ENCODE assay signal across 8 cellular contexts in genomic region chrX:108091878-108092291, GRCh38. TPM values are rescaled to one million over a fixed set of nuclear protein-coding genes. Genes with fewer than 3 reads are reported as not detected.
A peak's percentile ranks its signal among the peaks of the same experiment; 100 is the strongest.
DNase-seq lines count a peak whose midpoint lies in the region; ATAC-seq, FAIRE-seq and TF ChIP-seq lines count a peak whose summit lies in the region.

No MANE protein-coding gene starts in this region.

- TF ChIP-seq CTCF in endothelial cell of umbilical vein (IDR thresholded peaks at IDR 0.05; ENCODE audit: extremely low read depth in 1 of 2, insufficient read depth in 1 of 2, low read depth in 1 of 2, low read length in 2 of 2) (no peak), neural progenitor cell (IDR thresholded peaks at IDR 0.05) (no peak), mesothelial cell of epicardium (IDR thresholded peaks at IDR 0.05; ENCODE audit: unreplicated experiment) (no peak)

- dilution Hi-C loops in endothelial cell of umbilical vein (cut with MboI; ENCODE audit: extremely low pct_ligation_motif_present, low sequenced_read_pairs): no loop called here

- TSS peak; percentile 44 for BruUV-seq in endothelial cell of umbilical vein (replicated peaks; lab: Mats Ljungman, UMichigan)

- H3K4me1 Mint-ChIP-seq in neural progenitor cell (peaks cover 14% of the 10 kb centered on the region), mesothelial cell of epicardium (peaks cover 14% of the 10 kb centered on the region)

- no peaks in the 10 kb centered on the region for H3K36me3 ChIP-seq in endothelial cell of umbilical vein (ENCODE audit: control insufficient read depth in 2 of 2, extremely low read depth in 1 of 2, insufficient read depth in 2 of 2, low read length in 2 of 2)
- no peaks in the 10 kb centered on the region for H3K36me3 ChIP-seq in neural progenitor cell

- H4K20me1 ChIP-seq in endothelial cell of umbilical vein (replicated peaks; ENCODE audit: control insufficient read depth, extremely low read depth, insufficient read depth, low read length) (no peaks in the 10 kb centered on the region), neural progenitor cell (ENCODE audit: low read depth) (peaks cover 4% of the 10 kb centered on the region)

- H3K9me3 ChIP-seq in endothelial cell of umbilical vein (replicated peaks; ENCODE audit: control insufficient read depth, insufficient read depth, low read length) (no peaks in the 10 kb centered on the region), neural progenitor cell (ENCODE audit: low read depth) (no peaks in the 10 kb centered on the region)

- no peak overlapping the region for H3K27ac Mint-ChIP-seq in neural progenitor cell
- H3K27ac Mint-ChIP-seq in mesothelial cell of epicardium: no peak overlapping the region

- ATAC-seq in HG02623 (IDR thresholded peaks at IDR 0.05; ENCODE audit: unreplicated experiment): peak; percentile 29

- H3F3A ChIP-seq in neural progenitor cell (ENCODE audit: low read depth): no peaks in the 10 kb centered on the region

- intact Hi-C loops in endothelial cell of umbilical vein (cut with micrococcal nuclease): loop anchor here (1.0 kb wide), 3 partner anchors 39 to 70 kb away; no protein-coding TSS in a partner anchor

- H3K79me2 ChIP-seq in endothelial cell of umbilical vein (ENCODE audit: control insufficient read depth, insufficient read depth, low read length) (peaks cover 69% of the 10 kb centered on the region), neural progenitor cell (ENCODE audit: low read depth) (peaks cover 23% of the 10 kb centered on the region)

- H2AFZ ChIP-seq in endothelial cell of umbilical vein (ENCODE audit: low read depth, low read length) (peak overlapping the region; percentile 55), neural progenitor cell (replicated peaks) (peak overlapping the region; percentile 85)

- H3K4me3 ChIP-seq in endothelial cell of umbilical vein (replicated peaks in 1 of 3; ENCODE audit: insufficient read depth in 1 of 3, low read depth in 1 of 3, low read length in 3 of 3) (peak overlapping the region; percentile 65 to 82 (median 68)), neural progenitor cell (peak overlapping the region; percentile 88)

- peak overlapping the region; percentile 78 for H3K4me2 ChIP-seq in endothelial cell of umbilical vein (ENCODE audit: insufficient read depth, low read length)
- H3K4me2 ChIP-seq in neural progenitor cell: peak overlapping the region; percentile 72

- H3K4me1 ChIP-seq in endothelial cell of umbilical vein (ENCODE audit: control insufficient read depth, extremely low read depth, insufficient read depth, low read length) (peaks cover 18% of the 10 kb centered on the region), neural progenitor cell (peaks cover 6% of the 10 kb centered on the region)

- POLR2A ChIA-PET in endothelial cell of umbilical vein (lab: Charles Lee): interaction anchor here (1.8 kb wide), 1 partner anchor 40 kb away, joined by 17 read pairs; no protein-coding TSS in a partner anchor

- H3K9me1 ChIP-seq in endothelial cell of umbilical vein (replicated peaks; ENCODE audit: control insufficient read depth, extremely low read depth, insufficient read depth, low read length): no peaks in the 10 kb centered on the region

- H3K4me3 Mint-ChIP-seq in neural progenitor cell (no peak overlapping the region), mesothelial cell of epicardium (no peak overlapping the region)

- CTCF ChIA-PET in endothelial cell of umbilical vein (lab: Charles Lee): interaction anchor here (1.0 to 5.7 kb wide), 4 partner anchors 28 to 47 kb away, joined by 3 to 38 read pairs (median 6); no protein-coding TSS in a partner anchor

- H3K27me3 Mint-ChIP-seq in neural progenitor cell (ENCODE audit: insufficient read depth, low read depth) (no peaks in the 10 kb centered on the region), mesothelial cell of epicardium (ENCODE audit: low read depth) (no peaks in the 10 kb centered on the region)

- peak overlapping the region; percentile 98 for H3K27ac ChIP-seq in endothelial cell of umbilical vein (ENCODE audit: insufficient read depth, low read depth, low read length)
- no peak overlapping the region for H3K27ac ChIP-seq in neural progenitor cell

- H3K9me3 Mint-ChIP-seq in neural progenitor cell: no peaks in the 10 kb centered on the region
- no peaks in the 10 kb centered on the region for H3K9me3 Mint-ChIP-seq in mesothelial cell of epicardium

- no peak for TF ChIP-seq POLR2A in endothelial cell of umbilical vein (IDR thresholded peaks at IDR 0.05; ENCODE audit: low read depth, low read length)

- H3K36me3 Mint-ChIP-seq in neural progenitor cell: peaks cover 4% of the 10 kb centered on the region
- peaks cover 8% of the 10 kb centered on the region for H3K36me3 Mint-ChIP-seq in mesothelial cell of epicardium

- no peaks in the 10 kb centered on the region for H3K27me3 ChIP-seq in endothelial cell of umbilical vein (ENCODE audit: control insufficient read depth in 2 of 2, insufficient read depth in 2 of 2, low read length in 2 of 2)
- H3K27me3 ChIP-seq in neural progenitor cell: no peaks in the 10 kb centered on the region

- no peak for FAIRE-seq in endothelial cell of umbilical vein (lab: Jason Lieb, UNC)

- H3K9ac ChIP-seq in endothelial cell of umbilical vein (replicated peaks; ENCODE audit: extremely low read depth, insufficient read depth, low read length) (peak overlapping the region; percentile 100), neural progenitor cell (no peak overlapping the region)

- peak; percentile 22 for DNase-seq in stimulated activated CD4-positive, alpha-beta T cell treated with anti-CD3 and anti-CD28 coated beads, Interleukin-1b, Interleukin-23, amount 100 ng/mL, for 48 hours
- no peak for DNase-seq in stimulated activated CD4-positive, alpha-beta T cell treated with anti-CD3 and anti-CD28 coated beads, Interleukin-12 subunit alpha, Interleukin-12 subunit beta, amount 100 ng/mL, for 4 hours
- DNase-seq in NCI-H2171 treated with DMSO at 0.1 percent for 48 hours (lab: John Stamatoyannopoulos, UW) (peak; percentile 75), endothelial cell of umbilical vein (ENCODE audit: low read depth, low spot score) (no peak), neural progenitor cell (ENCODE audit: low spot score) (no peak), mesothelial cell of epicardium (ENCODE audit: low spot score in 2 of 2, unreplicated experiment in 2 of 2) (no peak), glomerular visceral epithelial cell (ENCODE audit: extremely low spot score) (no peak)

TF ChIP-seq in endothelial cell of umbilical vein, 7 proteins besides CTCF, POLR2A, EP300 and RAD21:
- TF ChIP-seq POLR2AphosphoS5 (IDR thresholded peaks at IDR 0.05; ENCODE audit: insufficient read depth, low read depth, low read length) (no peak), EZH2 (IDR thresholded peaks at IDR 0.05; ENCODE audit: borderline replicate concordance, low read depth, low read length, severe bottlenecking) (no peak), FOS (IDR thresholded peaks at IDR 0.05; ENCODE audit: borderline replicate concordance, insufficient read depth, low read length) (no peak), JUN (IDR thresholded peaks at IDR 0.05; ENCODE audit: borderline replicate concordance, insufficient read depth, insufficient read length, low read depth) (no peak), MYC (IDR thresholded peaks at IDR 0.05; ENCODE audit: low read depth, low read length) (no peak), MAX (IDR thresholded peaks at IDR 0.05; ENCODE audit: insufficient read depth, insufficient read length) (no peak), GATA2 (IDR thresholded peaks at IDR 0.05; ENCODE audit: insufficient read depth, insufficient read length, low read depth, low read length) (no peak)

RNA-seq across cellular contexts. Expression of gene ATG4A, which starts 0.3 kb away (rescaled TPM):
- total RNA-seq in endothelial cell of umbilical vein: 27.7 and 28.7 TPM in 2 replicates
- polyA plus RNA-seq in endothelial cell of umbilical vein: 10.9 and 13.2 TPM in 2 replicates
- 18.5 and 22.5 TPM in 2 replicates for polyA plus RNA-seq in endothelial cell of umbilical vein (2011; cell fraction: cytosol; rRNA removed)
- 25.0 and 30.6 TPM in 2 replicates for polyA plus RNA-seq in endothelial cell of umbilical vein (2011; cell fraction: nucleus; rRNA removed)
- polyA plus RNA-seq in endothelial cell of umbilical vein (2012): 23.1 and 42.0 TPM in 2 replicates
- 14.8 and 16.9 TPM in 2 replicates for polyA minus RNA-seq in endothelial cell of umbilical vein
- 7.5 TPM for polyA minus RNA-seq in endothelial cell of umbilical vein (2011; cell fraction: cytosol; rRNA and poly(A)+ RNA removed)
- polyA minus RNA-seq in endothelial cell of umbilical vein (2011; cell fraction: nucleus; rRNA and poly(A)+ RNA removed): 13.4 and 24.6 TPM in 2 replicates
- total RNA-seq in neural progenitor cell (ENCODE audit: low replicate concordance): 4.5 and 6.5 TPM in 2 replicates
- total RNA-seq in mesothelial cell of epicardium: 7.9 to 9.9 TPM (median 8.9 TPM) in 3 replicates

RNA-seq across cellular contexts. Expression of gene PSMD10, which starts 0.5 kb away (rescaled TPM):
- 71.9 and 82.7 TPM in 2 replicates for total RNA-seq in endothelial cell of umbilical vein
- polyA plus RNA-seq in endothelial cell of umbilical vein: 72.5 and 93.8 TPM in 2 replicates
- 81.0 and 90.0 TPM in 2 replicates for polyA plus RNA-seq in endothelial cell of umbilical vein (2011; cell fraction: cytosol; rRNA removed)
- polyA plus RNA-seq in endothelial cell of umbilical vein (2011; cell fraction: nucleus; rRNA removed): 37.1 and 52.2 TPM in 2 replicates
- polyA plus RNA-seq in endothelial cell of umbilical vein (2012): 100 and 155 TPM in 2 replicates
- polyA minus RNA-seq in endothelial cell of umbilical vein: 42.6 and 51.5 TPM in 2 replicates
- polyA minus RNA-seq in endothelial cell of umbilical vein (2011; cell fraction: cytosol; rRNA and poly(A)+ RNA removed): 19.6 TPM
- polyA minus RNA-seq in endothelial cell of umbilical vein (2011; cell fraction: nucleus; rRNA and poly(A)+ RNA removed): 12.2 and 17.6 TPM in 2 replicates
- total RNA-seq in neural progenitor cell (ENCODE audit: low replicate concordance): 113 and 156 TPM in 2 replicates
- 62.9 to 63.8 TPM (median 63.5 TPM) in 3 replicates for total RNA-seq in mesothelial cell of epicardium

RNA-seq across cellular contexts. Expression of gene VSIG1, which starts 47.0 kb away (rescaled TPM):
- total RNA-seq in endothelial cell of umbilical vein (2.1 and 2.6 TPM in 2 replicates), neural progenitor cell (ENCODE audit: low replicate concordance) (0.15 and 0.22 TPM in 2 replicates), mesothelial cell of epicardium (0.23 to 0.54 TPM (median 0.24 TPM) in 3 replicates)
- 1.5 and 3.5 TPM in 2 replicates for polyA plus RNA-seq in endothelial cell of umbilical vein
- polyA plus RNA-seq in endothelial cell of umbilical vein (2011; cell fraction: cytosol; rRNA removed): 2.1 and 2.8 TPM in 2 replicates
- 3.0 and 4.1 TPM in 2 replicates for polyA plus RNA-seq in endothelial cell of umbilical vein (2011; cell fraction: nucleus; rRNA removed)
- polyA plus RNA-seq in endothelial cell of umbilical vein (2012): 2.3 and 4.1 TPM in 2 replicates
- 1.3 and 3.1 TPM in 2 replicates for polyA minus RNA-seq in endothelial cell of umbilical vein
- not detected for polyA minus RNA-seq in endothelial cell of umbilical vein (2011; cell fraction: cytosol; rRNA and poly(A)+ RNA removed)
- 0.91 and 1.3 TPM in 2 replicates for polyA minus RNA-seq in endothelial cell of umbilical vein (2011; cell fraction: nucleus; rRNA and poly(A)+ RNA removed)

Comparison
In these comparisons a context has a peak if more than half of its experiments do, and no peak if none do; other contexts are left out.
1. DNase-seq: peak in stimulated activated CD4-positive, alpha-beta T cell treated with anti-CD3 and anti-CD28 coated beads, Interleukin-1b, Interleukin-23, amount 100 ng/mL, for 48 hours (single experiment) and NCI-H2171 treated with DMSO at 0.1 percent for 48 hours (single experiment); none in stimulated activated CD4-positive, alpha-beta T cell treated with anti-CD3 and anti-CD28 coated beads, Interleukin-12 subunit alpha, Interleukin-12 subunit beta, amount 100 ng/mL, for 4 hours (single experiment), endothelial cell of umbilical vein (single experiment), neural progenitor cell (single experiment), mesothelial cell of epicardium (0 of 2) and glomerular visceral epithelial cell (single experiment).